1 cellular context compared by ENCODE assay signal in genomic region chr5:147671365-147671764, GRCh38.
A peak's percentile ranks its signal among the peaks of the same experiment; 100 is the strongest.
TF ChIP-seq lines count a peak whose summit lies in the region.

No MANE protein-coding gene starts in this region.

TF ChIP-seq in HepG2, 621 proteins besides CTCF, POLR2A, EP300 and RAD21 (continued from another document and continues in another):
- TF ChIP-seq, protein P1, sequence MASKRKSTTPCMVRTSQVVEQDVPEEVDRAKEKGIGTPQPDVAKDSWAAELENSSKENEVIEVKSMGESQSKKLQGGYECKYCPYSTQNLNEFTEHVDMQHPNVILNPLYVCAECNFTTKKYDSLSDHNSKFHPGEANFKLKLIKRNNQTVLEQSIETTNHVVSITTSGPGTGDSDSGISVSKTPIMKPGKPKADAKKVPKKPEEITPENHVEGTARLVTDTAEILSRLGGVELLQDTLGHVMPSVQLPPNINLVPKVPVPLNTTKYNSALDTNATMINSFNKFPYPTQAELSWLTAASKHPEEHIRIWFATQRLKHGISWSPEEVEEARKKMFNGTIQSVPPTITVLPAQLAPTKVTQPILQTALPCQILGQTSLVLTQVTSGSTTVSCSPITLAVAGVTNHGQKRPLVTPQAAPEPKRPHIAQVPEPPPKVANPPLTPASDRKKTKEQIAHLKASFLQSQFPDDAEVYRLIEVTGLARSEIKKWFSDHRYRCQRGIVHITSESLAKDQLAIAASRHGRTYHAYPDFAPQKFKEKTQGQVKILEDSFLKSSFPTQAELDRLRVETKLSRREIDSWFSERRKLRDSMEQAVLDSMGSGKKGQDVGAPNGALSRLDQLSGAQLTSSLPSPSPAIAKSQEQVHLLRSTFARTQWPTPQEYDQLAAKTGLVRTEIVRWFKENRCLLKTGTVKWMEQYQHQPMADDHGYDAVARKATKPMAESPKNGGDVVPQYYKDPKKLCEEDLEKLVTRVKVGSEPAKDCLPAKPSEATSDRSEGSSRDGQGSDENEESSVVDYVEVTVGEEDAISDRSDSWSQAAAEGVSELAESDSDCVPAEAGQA (IDR thresholded peaks at IDR 0.05; ENCODE audit: low read depth), result peak; percentile 25; the same call in 1 of the 2 replicates
- TF ChIP-seq, protein P1 (CRISPR knock-in tag; IDR thresholded peaks at IDR 0.05; ENCODE audit: borderline replicate concordance), result no peak
- TF ChIP-seq ELF3 (CRISPR knock-in tag; IDR thresholded peaks at IDR 0.05) (peak; percentile 39; the same call in 1 of the 2 replicates), TARDBP (CRISPR knock-in tag; IDR thresholded peaks at IDR 0.05) (peak; percentile 21; the same call in 1 of the 2 replicates), ZBTB40 (IDR thresholded peaks at IDR 0.05) (no peak), ZBTB40 (CRISPR knock-in tag; IDR thresholded peaks at IDR 0.05) (peak; percentile 74; the same call in 1 of the 2 replicates), SETDB1 (CRISPR knock-in tag; IDR thresholded peaks at IDR 0.05; ENCODE audit: borderline replicate concordance) (peak; percentile 64; the same call in 1 of the 2 replicates), MAF1 (CRISPR knock-in tag; IDR thresholded peaks at IDR 0.05; ENCODE audit: borderline replicate concordance) (no peak), ZKSCAN8 (CRISPR knock-in tag; IDR thresholded peaks at IDR 0.05; ENCODE audit: borderline replicate concordance) (peak; percentile 71; the same call in 1 of the 2 replicates), RXRA (CRISPR knock-in tag; IDR thresholded peaks at IDR 0.05) (peak; percentile 95), AHDC1 (CRISPR knock-in tag; IDR thresholded peaks at IDR 0.05; ENCODE audit: borderline replicate concordance) (peak; percentile 84), ZNF292 (CRISPR knock-in tag; IDR thresholded peaks at IDR 0.05; ENCODE audit: borderline replicate concordance, low read depth) (peak; percentile 96), ZNF703 (CRISPR knock-in tag; IDR thresholded peaks at IDR 0.05; ENCODE audit: borderline replicate concordance) (no peak), ZNF501 (CRISPR knock-in tag; IDR thresholded peaks at IDR 0.05) (peak; percentile 48; the same call in 1 of the 2 replicates), FOXA1 (IDR thresholded peaks at IDR 0.05) (no peak), FOXA1 (CRISPR knock-in tag; IDR thresholded peaks at IDR 0.05) (peak; percentile 89), TEAD3 (CRISPR knock-in tag; optimal IDR thresholded peaks at IDR 0.05; ENCODE audit: borderline replicate concordance) (peak; percentile 65), RCOR2 (CRISPR knock-in tag; IDR thresholded peaks at IDR 0.05) (peak; percentile 54; the same call in 1 of the 2 replicates)
- TF ChIP-seq, protein P2, sequence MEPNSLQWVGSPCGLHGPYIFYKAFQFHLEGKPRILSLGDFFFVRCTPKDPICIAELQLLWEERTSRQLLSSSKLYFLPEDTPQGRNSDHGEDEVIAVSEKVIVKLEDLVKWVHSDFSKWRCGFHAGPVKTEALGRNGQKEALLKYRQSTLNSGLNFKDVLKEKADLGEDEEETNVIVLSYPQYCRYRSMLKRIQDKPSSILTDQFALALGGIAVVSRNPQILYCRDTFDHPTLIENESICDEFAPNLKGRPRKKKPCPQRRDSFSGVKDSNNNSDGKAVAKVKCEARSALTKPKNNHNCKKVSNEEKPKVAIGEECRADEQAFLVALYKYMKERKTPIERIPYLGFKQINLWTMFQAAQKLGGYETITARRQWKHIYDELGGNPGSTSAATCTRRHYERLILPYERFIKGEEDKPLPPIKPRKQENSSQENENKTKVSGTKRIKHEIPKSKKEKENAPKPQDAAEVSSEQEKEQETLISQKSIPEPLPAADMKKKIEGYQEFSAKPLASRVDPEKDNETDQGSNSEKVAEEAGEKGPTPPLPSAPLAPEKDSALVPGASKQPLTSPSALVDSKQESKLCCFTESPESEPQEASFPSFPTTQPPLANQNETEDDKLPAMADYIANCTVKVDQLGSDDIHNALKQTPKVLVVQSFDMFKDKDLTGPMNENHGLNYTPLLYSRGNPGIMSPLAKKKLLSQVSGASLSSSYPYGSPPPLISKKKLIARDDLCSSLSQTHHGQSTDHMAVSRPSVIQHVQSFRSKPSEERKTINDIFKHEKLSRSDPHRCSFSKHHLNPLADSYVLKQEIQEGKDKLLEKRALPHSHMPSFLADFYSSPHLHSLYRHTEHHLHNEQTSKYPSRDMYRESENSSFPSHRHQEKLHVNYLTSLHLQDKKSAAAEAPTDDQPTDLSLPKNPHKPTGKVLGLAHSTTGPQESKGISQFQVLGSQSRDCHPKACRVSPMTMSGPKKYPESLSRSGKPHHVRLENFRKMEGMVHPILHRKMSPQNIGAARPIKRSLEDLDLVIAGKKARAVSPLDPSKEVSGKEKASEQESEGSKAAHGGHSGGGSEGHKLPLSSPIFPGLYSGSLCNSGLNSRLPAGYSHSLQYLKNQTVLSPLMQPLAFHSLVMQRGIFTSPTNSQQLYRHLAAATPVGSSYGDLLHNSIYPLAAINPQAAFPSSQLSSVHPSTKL (CRISPR knock-in tag; IDR thresholded peaks at IDR 0.05), result peak; percentile 92
- TF ChIP-seq, protein P3, sequence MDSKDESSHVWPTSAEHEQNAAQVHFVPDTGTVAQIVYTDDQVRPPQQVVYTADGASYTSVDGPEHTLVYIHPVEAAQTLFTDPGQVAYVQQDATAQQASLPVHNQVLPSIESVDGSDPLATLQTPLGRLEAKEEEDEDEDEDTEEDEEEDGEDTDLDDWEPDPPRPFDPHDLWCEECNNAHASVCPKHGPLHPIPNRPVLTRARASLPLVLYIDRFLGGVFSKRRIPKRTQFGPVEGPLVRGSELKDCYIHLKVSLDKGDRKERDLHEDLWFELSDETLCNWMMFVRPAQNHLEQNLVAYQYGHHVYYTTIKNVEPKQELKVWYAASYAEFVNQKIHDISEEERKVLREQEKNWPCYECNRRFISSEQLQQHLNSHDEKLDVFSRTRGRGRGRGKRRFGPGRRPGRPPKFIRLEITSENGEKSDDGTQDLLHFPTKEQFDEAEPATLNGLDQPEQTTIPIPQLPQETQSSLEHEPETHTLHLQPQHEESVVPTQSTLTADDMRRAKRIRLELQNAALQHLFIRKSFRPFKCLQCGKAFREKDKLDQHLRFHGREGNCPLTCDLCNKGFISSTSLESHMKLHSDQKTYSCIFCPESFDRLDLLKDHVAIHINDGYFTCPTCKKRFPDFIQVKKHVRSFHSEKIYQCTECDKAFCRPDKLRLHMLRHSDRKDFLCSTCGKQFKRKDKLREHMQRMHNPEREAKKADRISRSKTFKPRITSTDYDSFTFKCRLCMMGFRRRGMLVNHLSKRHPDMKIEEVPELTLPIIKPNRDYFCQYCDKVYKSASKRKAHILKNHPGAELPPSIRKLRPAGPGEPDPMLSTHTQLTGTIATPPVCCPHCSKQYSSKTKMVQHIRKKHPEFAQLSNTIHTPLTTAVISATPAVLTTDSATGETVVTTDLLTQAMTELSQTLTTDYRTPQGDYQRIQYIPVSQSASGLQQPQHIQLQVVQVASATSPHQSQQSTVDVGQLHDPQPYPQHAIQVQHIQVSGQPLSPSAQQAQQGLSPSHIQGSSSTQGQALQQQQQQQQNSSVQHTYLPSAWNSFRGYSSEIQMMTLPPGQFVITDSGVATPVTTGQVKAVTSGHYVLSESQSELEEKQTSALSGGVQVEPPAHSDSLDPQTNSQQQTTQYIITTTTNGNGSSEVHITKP (CRISPR knock-in tag; IDR thresholded peaks at IDR 0.05; ENCODE audit: low read depth), result 0 out of 2 replicates have a peak, but pooled peaks have one; percentile 37
